In genomic region chr15:39628821-39629220, GRCh38 we compare ENCODE assay signal across 9 cellular contexts. TPM values are rescaled to one million over a fixed set of nuclear protein-coding genes. Genes with fewer than 3 reads are reported as not detected.
DNase-seq lines count a peak whose midpoint lies in the region; ATAC-seq and TF ChIP-seq lines count a peak whose summit lies in the region.
"Had no signal": no experiment of that assay in that cellular context is flagged by ENCODE, and none has a peak within 500 bp of the region (broad histone marks: within the 10 kb centered on the region; RNA-seq: fewer than 3 reads in every experiment).

No MANE protein-coding gene starts in this region.

- H3K4me3 ChIP-seq in heart left ventricle = no peak overlapping the region
- H3K4me3 ChIP-seq: ovary had no signal

- peak overlapping the region; percentile 82 for H3K27ac Mint-ChIP-seq in activated CD8-positive, alpha-beta memory T cell treated with anti-CD3 and anti-CD28 coated beads, Interleukin-2, amount 10 ng/mL, durations not matched to agents 7 days and 5 days
- H3K27ac Mint-ChIP-seq in activated T-helper 2 cell treated with anti-CD3 and anti-CD28 coated beads, Interferon-gamma antibody, Interleukin-2, Interleukin-4, amounts not matched to agents 10 μg/mL and 5 μg/mL and 100 μg/mL, durations not matched to agents 14 hours and 24 hours and 36 hours = peak overlapping the region; percentile 74
- peak overlapping the region; percentile 74 to 93 for H3K27ac Mint-ChIP-seq in stimulated activated naive CD8-positive, alpha-beta T cell treated with anti-CD3 and anti-CD28 coated beads, Interleukin-15, amount 100 ng/mL, for 72 hours

- TF ChIP-seq CTCF in heart left ventricle (IDR thresholded peaks at IDR 0.05) = no peak

- no peaks in the 10 kb centered on the region for H3K9me3 ChIP-seq in heart left ventricle
- H3K9me3 ChIP-seq: ovary had no signal

- H3K4me1 ChIP-seq in heart left ventricle = peaks cover 3 to 62% (median 45%) of the 10 kb centered on the region in 12 donors

- no peak for TF ChIP-seq POLR2A in heart left ventricle (IDR thresholded peaks at IDR 0.05)

- H3K4me1 Mint-ChIP-seq in activated CD8-positive, alpha-beta memory T cell treated with anti-CD3 and anti-CD28 coated beads, Interleukin-2, amount 10 ng/mL, durations not matched to agents 7 days and 5 days = peaks cover 74% of the 10 kb centered on the region
- H3K4me1 Mint-ChIP-seq in activated T-helper 2 cell treated with anti-CD3 and anti-CD28 coated beads, Interferon-gamma antibody, Interleukin-2, Interleukin-4, amounts not matched to agents 10 μg/mL and 5 μg/mL and 100 μg/mL, durations not matched to agents 14 hours and 24 hours and 36 hours (ENCODE audit: low read depth) = peaks cover 73% of the 10 kb centered on the region
- H3K4me1 Mint-ChIP-seq in stimulated activated naive CD8-positive, alpha-beta T cell treated with anti-CD3 and anti-CD28 coated beads, Interleukin-15, amount 100 ng/mL, for 72 hours = peaks cover 73% of the 10 kb centered on the region

- H3K36me3 ChIP-seq in heart left ventricle = no peaks in the 10 kb centered on the region
- H3K36me3 ChIP-seq: ovary had no signal

- H3K27me3 ChIP-seq in heart left ventricle = no peaks in the 10 kb centered on the region
- H3K27me3 ChIP-seq: ovary had no signal

- no peak for DNase-seq in activated CD8-positive, alpha-beta memory T cell treated with anti-CD3 and anti-CD28 coated beads, Interleukin-2, amount 10 ng/mL, durations not matched to agents 7 days and 5 days
- DNase-seq in activated CD8-positive, alpha-beta memory T cell treated with anti-CD3 and anti-CD28 coated beads for 24 hours = no peak
- no peak for DNase-seq in activated T-helper 2 cell treated with anti-CD3 and anti-CD28 coated beads, Interferon-gamma antibody, Interleukin-2, Interleukin-4, amounts not matched to agents 10 μg/mL and 5 μg/mL and 100 μg/mL, durations not matched to agents 14 hours and 24 hours and 36 hours (ENCODE audit: low spot score)
- DNase-seq in heart left ventricle (no peak), NCI-H1092 (lab: John Stamatoyannopoulos, UW) (no peak)
- no peak for DNase-seq in stimulated activated naive CD8-positive, alpha-beta T cell treated with anti-CD3 and anti-CD28 coated beads, Interleukin-15, amount 100 ng/mL, for 72 hours
- DNase-seq in activated effector memory CD4-positive, alpha-beta T cell treated with Interleukin-2 at 50 U/mL for 16 hours = no peak
- DNase-seq: ovary had no signal

- H3K27me3 Mint-ChIP-seq in activated CD8-positive, alpha-beta memory T cell treated with anti-CD3 and anti-CD28 coated beads, Interleukin-2, amount 10 ng/mL, durations not matched to agents 7 days and 5 days = no peaks in the 10 kb centered on the region
- H3K27me3 Mint-ChIP-seq in activated T-helper 2 cell treated with anti-CD3 and anti-CD28 coated beads, Interferon-gamma antibody, Interleukin-2, Interleukin-4, amounts not matched to agents 10 μg/mL and 5 μg/mL and 100 μg/mL, durations not matched to agents 14 hours and 24 hours and 36 hours (ENCODE audit: low read depth) = no peaks in the 10 kb centered on the region
- no peaks in the 10 kb centered on the region for H3K27me3 Mint-ChIP-seq in stimulated activated naive CD8-positive, alpha-beta T cell treated with anti-CD3 and anti-CD28 coated beads, Interleukin-15, amount 100 ng/mL, for 72 hours

- H3K4me3 Mint-ChIP-seq in activated CD8-positive, alpha-beta memory T cell treated with anti-CD3 and anti-CD28 coated beads, Interleukin-2, amount 10 ng/mL, durations not matched to agents 7 days and 5 days = no peak overlapping the region
- H3K4me3 Mint-ChIP-seq in activated T-helper 2 cell treated with anti-CD3 and anti-CD28 coated beads, Interferon-gamma antibody, Interleukin-2, Interleukin-4, amounts not matched to agents 10 μg/mL and 5 μg/mL and 100 μg/mL, durations not matched to agents 14 hours and 24 hours and 36 hours (ENCODE audit: low read depth) = peak overlapping the region; percentile 4
- peak overlapping the region; percentile 25 to 35 for H3K4me3 Mint-ChIP-seq in stimulated activated naive CD8-positive, alpha-beta T cell treated with anti-CD3 and anti-CD28 coated beads, Interleukin-15, amount 100 ng/mL, for 72 hours

- peak overlapping the region; percentile 67 to 95 (median 76) for H3K27ac ChIP-seq in heart left ventricle
- H3K27ac ChIP-seq: ovary had no signal

- H3K36me3 Mint-ChIP-seq in activated CD8-positive, alpha-beta memory T cell treated with anti-CD3 and anti-CD28 coated beads, Interleukin-2, amount 10 ng/mL, durations not matched to agents 7 days and 5 days = peaks cover 34% of the 10 kb centered on the region
- peaks cover 37% of the 10 kb centered on the region for H3K36me3 Mint-ChIP-seq in activated T-helper 2 cell treated with anti-CD3 and anti-CD28 coated beads, Interferon-gamma antibody, Interleukin-2, Interleukin-4, amounts not matched to agents 10 μg/mL and 5 μg/mL and 100 μg/mL, durations not matched to agents 14 hours and 24 hours and 36 hours (ENCODE audit: low read depth)

- no peak for ATAC-seq in activated CD8-positive, alpha-beta memory T cell treated with anti-CD3 and anti-CD28 coated beads, Interleukin-2, amount 10 ng/mL, durations not matched to agents 7 days and 5 days
- ATAC-seq in heart left ventricle (no peak), GM18861 (IDR thresholded peaks at IDR 0.05; ENCODE audit: unreplicated experiment) (no peak)
- no peak for ATAC-seq in stimulated activated naive CD8-positive, alpha-beta T cell treated with anti-CD3 and anti-CD28 coated beads, Interleukin-15, amount 100 ng/mL, for 72 hours

- 37 to 55% (median 53%) methylated on average over 6 of the region's 6 CpGs for WGBS in heart left ventricle, 4 donors

- CTCF ChIA-PET in activated CD8-positive, alpha-beta memory T cell treated with anti-CD3 and anti-CD28 coated beads, Interleukin-2, amount 10 ng/mL, durations not matched to agents 7 days and 5 days (lab: Charles Lee) = interaction anchor here (0.8 to 3.2 kb wide), 8 partner anchors 10 to 128 kb away, joined by 3 to 18 read pairs (median 4); partner anchors contain the start of gene THBS1

- intact Hi-C loops in activated T-helper 2 cell treated with anti-CD3 and anti-CD28 coated beads, Interferon-gamma antibody, Interleukin-2, Interleukin-4, amounts not matched to agents 10 μg/mL and 5 μg/mL and 100 μg/mL, durations not matched to agents 14 hours and 24 hours and 36 hours (cut with micrococcal nuclease) = loop anchor here (5.0 to 10.0 kb wide), 5 partner anchors 202 to 1094 kb away; partner anchors contain the start of genes GPR176 and PLCB2
- intact Hi-C loops in heart left ventricle (cut with DNase I) = loop anchor here in 1 of 10 donors (5.0 kb wide), 1 partner anchor 53 kb away; no protein-coding TSS in a partner anchor

- H3K9me3 Mint-ChIP-seq in activated CD8-positive, alpha-beta memory T cell treated with anti-CD3 and anti-CD28 coated beads, Interleukin-2, amount 10 ng/mL, durations not matched to agents 7 days and 5 days (ENCODE audit: low read depth) = peaks cover 2% of the 10 kb centered on the region
- H3K9me3 Mint-ChIP-seq in activated T-helper 2 cell treated with anti-CD3 and anti-CD28 coated beads, Interferon-gamma antibody, Interleukin-2, Interleukin-4, amounts not matched to agents 10 μg/mL and 5 μg/mL and 100 μg/mL, durations not matched to agents 14 hours and 24 hours and 36 hours = peaks cover 12% of the 10 kb centered on the region
- peaks cover 0 to 5% of the 10 kb centered on the region in 2 donors for H3K9me3 Mint-ChIP-seq in stimulated activated naive CD8-positive, alpha-beta T cell treated with anti-CD3 and anti-CD28 coated beads, Interleukin-15, amount 100 ng/mL, for 72 hours

RNA-seq across cellular contexts. Expression of gene THBS1, which starts 47.9 kb away (rescaled TPM):
- total RNA-seq in activated CD8-positive, alpha-beta memory T cell treated with anti-CD3 and anti-CD28 coated beads, Interleukin-2, amount 10 ng/mL, durations not matched to agents 7 days and 5 days = 1 to 10 TPM in 1 of 2 experiments, under 1 TPM in 1; 0.91 to 1.4 TPM
- total RNA-seq in activated T-helper 2 cell treated with anti-CD3 and anti-CD28 coated beads, Interferon-gamma antibody, Interleukin-2, Interleukin-4, amounts not matched to agents 10 μg/mL and 5 μg/mL and 100 μg/mL, durations not matched to agents 14 hours and 24 hours and 36 hours = 0.32 and 0.43 TPM in 2 replicates
- 100 to 1,000 TPM in 5 of 9 donors, 10 to 100 TPM in 4; 21.0 to 573 (median 160) TPM for total RNA-seq in heart left ventricle
- polyA plus RNA-seq in heart left ventricle = 100 to 1,000 TPM in 1 of 2 donors, 1 to 10 TPM in 1; 8.5 to 179 TPM

Comparison
In these comparisons a context has a peak if more than half of its experiments do, and no peak if none do; other contexts are left out.
1. RNA of gene THBS1, which starts 47.9 kb away (total RNA-seq): 21.0 to 573 TPM in heart left ventricle; 0.91 to 1.4 TPM in activated CD8-positive, alpha-beta memory T cell treated with anti-CD3 and anti-CD28 coated beads, Interleukin-2, amount 10 ng/mL, durations not matched to agents 7 days and 5 days and 0.32 to 0.43 TPM in activated T-helper 2 cell treated with anti-CD3 and anti-CD28 coated beads, Interferon-gamma antibody, Interleukin-2, Interleukin-4, amounts not matched to agents 10 μg/mL and 5 μg/mL and 100 μg/mL, durations not matched to agents 14 hours and 24 hours and 36 hours; every median in the first group is over 4 times any median in the second.
2. Peak in every context shown above with its lines, with median percentiles within 50 percentile points of each other: H3K27ac Mint-ChIP-seq.